In the genomic region with DNA sequence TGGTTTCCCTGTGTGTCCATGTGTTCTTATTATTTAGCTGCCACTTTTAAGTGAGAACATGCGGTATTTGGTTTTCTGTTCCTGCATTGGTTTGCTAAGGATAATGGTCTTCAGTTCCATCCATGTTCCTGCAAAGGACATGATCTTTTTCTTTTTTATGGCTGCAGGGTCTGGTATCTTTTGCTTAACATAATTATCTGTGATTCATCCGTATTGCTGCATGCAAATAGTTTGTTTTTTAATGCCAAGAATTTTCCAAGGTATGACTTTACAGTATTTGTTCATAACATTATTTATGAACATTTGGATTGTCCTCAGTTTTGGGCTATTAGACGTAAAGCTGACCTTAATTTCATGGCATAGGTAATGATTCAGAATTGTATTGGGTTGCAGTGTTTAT, we compare ENCODE assay signal across 1 cellular context.
TF ChIP-seq lines count a peak whose summit lies in the region.

No MANE protein-coding gene starts in this region.

TF ChIP-seq in WTC11, 78 proteins besides CTCF, POLR2A, EP300 and RAD21 (continued from another document):
- TF ChIP-seq, protein P1, sequence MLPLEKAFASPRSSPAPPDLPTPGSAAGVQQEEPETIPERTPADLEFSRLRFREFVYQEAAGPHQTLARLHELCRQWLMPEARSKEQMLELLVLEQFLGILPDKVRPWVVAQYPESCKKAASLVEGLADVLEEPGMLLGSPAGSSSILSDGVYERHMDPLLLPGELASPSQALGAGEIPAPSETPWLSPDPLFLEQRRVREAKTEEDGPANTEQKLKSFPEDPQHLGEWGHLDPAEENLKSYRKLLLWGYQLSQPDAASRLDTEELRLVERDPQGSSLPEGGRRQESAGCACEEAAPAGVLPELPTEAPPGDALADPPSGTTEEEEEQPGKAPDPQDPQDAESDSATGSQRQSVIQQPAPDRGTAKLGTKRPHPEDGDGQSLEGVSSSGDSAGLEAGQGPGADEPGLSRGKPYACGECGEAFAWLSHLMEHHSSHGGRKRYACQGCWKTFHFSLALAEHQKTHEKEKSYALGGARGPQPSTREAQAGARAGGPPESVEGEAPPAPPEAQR (CRISPR knock-in tag; IDR thresholded peaks at IDR 0.05): no peak
- TF ChIP-seq IRF1 (CRISPR knock-in tag; IDR thresholded peaks at IDR 0.05): no peak
- TF ChIP-seq AR (CRISPR knock-in tag; IDR thresholded peaks at IDR 0.05): no peak
- TF ChIP-seq ZNF317 (CRISPR knock-in tag; IDR thresholded peaks at IDR 0.05; ENCODE audit: borderline replicate concordance, low read depth): no peak
- no peak for TF ChIP-seq TEAD1 (CRISPR knock-in tag; IDR thresholded peaks at IDR 0.05)
